ENCODE assay signal across 1 cellular context in the genomic region with DNA sequence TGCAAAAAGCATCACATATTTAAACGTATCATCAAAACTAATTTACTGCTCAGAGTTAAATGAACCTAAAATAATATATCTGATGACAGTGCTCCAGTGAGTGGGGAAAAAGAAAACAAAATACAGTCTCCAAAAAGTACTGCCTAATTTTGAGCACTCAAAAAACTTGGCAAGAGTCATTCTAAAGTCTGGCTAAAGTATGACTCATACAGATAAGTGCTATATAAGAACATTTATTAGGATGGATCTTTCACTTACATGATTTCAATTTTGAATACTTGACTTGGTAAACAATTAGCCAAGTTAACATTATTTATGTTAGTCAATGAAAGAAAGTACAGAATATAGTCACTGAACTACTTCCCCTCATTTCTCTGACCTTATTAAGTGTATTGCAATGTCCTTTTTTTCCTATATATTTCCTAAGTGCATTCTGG.
TF ChIP-seq lines count a peak whose summit lies in the region.

No MANE protein-coding gene starts in this region.

TF ChIP-seq in SK-N-SH treated with all-trans-retinoic acid at 6 μM for 48 hours, 23 proteins besides CTCF, POLR2A, EP300 and RAD21 (continued from another document):
- TF ChIP-seq TCF4 (CRISPR knock-in tag; IDR thresholded peaks at IDR 0.05; ENCODE audit: borderline replicate concordance) (peak; percentile 24; the same call in 1 of the 2 replicates), ZNF70 (CRISPR knock-in tag; IDR thresholded peaks at IDR 0.05) (no peak), TOX (CRISPR knock-in tag; IDR thresholded peaks at IDR 0.05; ENCODE audit: borderline replicate concordance) (peak; percentile 85; the same call in 1 of the 2 replicates), RARB (CRISPR knock-in tag; IDR thresholded peaks at IDR 0.05) (no peak), ZNF8 (CRISPR knock-in tag; IDR thresholded peaks at IDR 0.05) (no peak)
- TF ChIP-seq, protein P1, sequence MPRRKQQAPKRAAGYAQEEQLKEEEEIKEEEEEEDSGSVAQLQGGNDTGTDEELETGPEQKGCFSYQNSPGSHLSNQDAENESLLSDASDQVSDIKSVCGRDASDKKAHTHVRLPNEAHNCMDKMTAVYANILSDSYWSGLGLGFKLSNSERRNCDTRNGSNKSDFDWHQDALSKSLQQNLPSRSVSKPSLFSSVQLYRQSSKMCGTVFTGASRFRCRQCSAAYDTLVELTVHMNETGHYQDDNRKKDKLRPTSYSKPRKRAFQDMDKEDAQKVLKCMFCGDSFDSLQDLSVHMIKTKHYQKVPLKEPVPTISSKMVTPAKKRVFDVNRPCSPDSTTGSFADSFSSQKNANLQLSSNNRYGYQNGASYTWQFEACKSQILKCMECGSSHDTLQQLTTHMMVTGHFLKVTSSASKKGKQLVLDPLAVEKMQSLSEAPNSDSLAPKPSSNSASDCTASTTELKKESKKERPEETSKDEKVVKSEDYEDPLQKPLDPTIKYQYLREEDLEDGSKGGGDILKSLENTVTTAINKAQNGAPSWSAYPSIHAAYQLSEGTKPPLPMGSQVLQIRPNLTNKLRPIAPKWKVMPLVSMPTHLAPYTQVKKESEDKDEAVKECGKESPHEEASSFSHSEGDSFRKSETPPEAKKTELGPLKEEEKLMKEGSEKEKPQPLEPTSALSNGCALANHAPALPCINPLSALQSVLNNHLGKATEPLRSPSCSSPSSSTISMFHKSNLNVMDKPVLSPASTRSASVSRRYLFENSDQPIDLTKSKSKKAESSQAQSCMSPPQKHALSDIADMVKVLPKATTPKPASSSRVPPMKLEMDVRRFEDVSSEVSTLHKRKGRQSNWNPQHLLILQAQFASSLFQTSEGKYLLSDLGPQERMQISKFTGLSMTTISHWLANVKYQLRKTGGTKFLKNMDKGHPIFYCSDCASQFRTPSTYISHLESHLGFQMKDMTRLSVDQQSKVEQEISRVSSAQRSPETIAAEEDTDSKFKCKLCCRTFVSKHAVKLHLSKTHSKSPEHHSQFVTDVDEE (CRISPR knock-in tag; IDR thresholded peaks at IDR 0.05), result no peak
- TF ChIP-seq, protein P2, sequence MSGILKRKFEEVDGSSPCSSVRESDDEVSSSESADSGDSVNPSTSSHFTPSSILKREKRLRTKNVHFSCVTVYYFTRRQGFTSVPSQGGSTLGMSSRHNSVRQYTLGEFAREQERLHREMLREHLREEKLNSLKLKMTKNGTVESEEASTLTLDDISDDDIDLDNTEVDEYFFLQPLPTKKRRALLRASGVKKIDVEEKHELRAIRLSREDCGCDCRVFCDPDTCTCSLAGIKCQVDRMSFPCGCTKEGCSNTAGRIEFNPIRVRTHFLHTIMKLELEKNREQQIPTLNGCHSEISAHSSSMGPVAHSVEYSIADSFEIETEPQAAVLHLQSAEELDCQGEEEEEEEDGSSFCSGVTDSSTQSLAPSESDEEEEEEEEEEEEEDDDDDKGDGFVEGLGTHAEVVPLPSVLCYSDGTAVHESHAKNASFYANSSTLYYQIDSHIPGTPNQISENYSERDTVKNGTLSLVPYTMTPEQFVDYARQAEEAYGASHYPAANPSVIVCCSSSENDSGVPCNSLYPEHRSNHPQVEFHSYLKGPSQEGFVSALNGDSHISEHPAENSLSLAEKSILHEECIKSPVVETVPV (CRISPR knock-in tag; IDR thresholded peaks at IDR 0.05), result peak; percentile 87
- TF ChIP-seq, protein P3, sequence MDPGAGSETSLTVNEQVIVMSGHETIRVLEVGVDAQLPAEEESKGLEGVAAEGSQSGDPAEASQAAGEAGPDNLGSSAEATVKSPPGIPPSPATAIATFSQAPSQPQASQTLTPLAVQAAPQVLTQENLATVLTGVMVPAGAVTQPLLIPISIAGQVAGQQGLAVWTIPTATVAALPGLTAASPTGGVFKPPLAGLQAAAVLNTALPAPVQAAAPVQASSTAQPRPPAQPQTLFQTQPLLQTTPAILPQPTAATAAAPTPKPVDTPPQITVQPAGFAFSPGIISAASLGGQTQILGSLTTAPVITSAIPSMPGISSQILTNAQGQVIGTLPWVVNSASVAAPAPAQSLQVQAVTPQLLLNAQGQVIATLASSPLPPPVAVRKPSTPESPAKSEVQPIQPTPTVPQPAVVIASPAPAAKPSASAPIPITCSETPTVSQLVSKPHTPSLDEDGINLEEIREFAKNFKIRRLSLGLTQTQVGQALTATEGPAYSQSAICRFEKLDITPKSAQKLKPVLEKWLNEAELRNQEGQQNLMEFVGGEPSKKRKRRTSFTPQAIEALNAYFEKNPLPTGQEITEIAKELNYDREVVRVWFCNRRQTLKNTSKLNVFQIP (CRISPR knock-in tag; IDR thresholded peaks at IDR 0.05; ENCODE audit: borderline replicate concordance, low read depth), result no peak
